1 cellular context compared by ENCODE assay signal in genomic region chr18:44231936-44232335, GRCh38.
TF ChIP-seq lines count a peak whose summit lies in the region.

No MANE protein-coding gene starts in this region.

TF ChIP-seq in H1, 55 proteins besides CTCF, POLR2A, EP300 and RAD21:
- TF ChIP-seq POLR2AphosphoS5 (IDR thresholded peaks at IDR 0.05; ENCODE audit: low read depth, low read length) (no peak), SP4 (IDR thresholded peaks at IDR 0.05; ENCODE audit: low read length) (no peak), NANOG (IDR thresholded peaks at IDR 0.05; ENCODE audit: insufficient read depth, low read depth, low read length, poor library complexity, severe bottlenecking) (no peak), CTBP2 (IDR thresholded peaks at IDR 0.05; ENCODE audit: borderline replicate concordance, insufficient read depth, insufficient read length, low read length) (no peak), BCL11A (IDR thresholded peaks at IDR 0.05; ENCODE audit: low read depth in 2 of 2, low read length in 2 of 2) (no peak), SUZ12 (IDR thresholded peaks at IDR 0.05; ENCODE audit: low read length) (no peak), ZNF274 (IDR thresholded peaks at IDR 0.05; ENCODE audit: borderline replicate concordance, extremely low read depth, low read length) (no peak), CBX5 (IDR thresholded peaks at IDR 0.05; ENCODE audit: low read depth, low read length) (no peak), RFX5 (IDR thresholded peaks at IDR 0.05; ENCODE audit: borderline replicate concordance, low read depth, low read length) (no peak), TBP (IDR thresholded peaks at IDR 0.05; ENCODE audit: low read depth, low read length) (no peak), MAFK (IDR thresholded peaks at IDR 0.05; ENCODE audit: low read depth, low read length) (no peak), EGR1 (IDR thresholded peaks at IDR 0.05; ENCODE audit: borderline replicate concordance, low read depth, low read length) (no peak), RXRA (IDR thresholded peaks at IDR 0.05; ENCODE audit: insufficient read depth, low read depth, low read length) (no peak), BACH1 (IDR thresholded peaks at IDR 0.05; ENCODE audit: low read length) (no peak), SP2 (IDR thresholded peaks at IDR 0.05; ENCODE audit: low read length) (no peak)
TF ChIP-seq in H1: peak in this region for 0.
